ENCODE assay signal across 9 cellular contexts in genomic region chr11:65653229-65654225, GRCh38. TPM values are rescaled to one million over a fixed set of nuclear protein-coding genes. Genes with fewer than 3 reads are reported as not detected.
A peak's percentile ranks its signal among the peaks of the same experiment; 100 is the strongest.
DNase-seq lines count a peak whose midpoint lies in the region; ATAC-seq and TF ChIP-seq lines count a peak whose summit lies in the region.
"Had no signal": no experiment of that assay in that cellular context is flagged by ENCODE, and none has a peak within 500 bp of the region (broad histone marks: within the 10 kb centered on the region; RNA-seq: fewer than 3 reads in every experiment).

No MANE protein-coding gene starts in this region.

- peaks cover 22% of the 10 kb centered on the region for H3K4me1 ChIP-seq in adipocyte (ENCODE audit: control insufficient read depth, insufficient read depth, low read length)

- H3K9ac ChIP-seq in adipocyte (ENCODE audit: low read length): peak overlapping the region; percentile 83

- H3K4me3 ChIP-seq in adipocyte (ENCODE audit: low read length): peak overlapping the region; percentile 71

- no peaks in the 10 kb centered on the region for H3K27me3 ChIP-seq in adipocyte (replicated peaks; ENCODE audit: control insufficient read depth, insufficient read depth, low read length)

- no peaks in the 10 kb centered on the region for H3K9me3 ChIP-seq in adipocyte (ENCODE audit: control insufficient read depth, low read length)

- intact Hi-C loops in left colon (cut with DNase I, micrococcal nuclease): no loop called here

- peaks cover 45% of the 10 kb centered on the region for H3K36me3 ChIP-seq in adipocyte (ENCODE audit: control insufficient read depth, insufficient read depth, low read length, severe bottlenecking)

- ATAC-seq in HG03103 (IDR thresholded peaks at IDR 0.05; ENCODE audit: low read depth, unreplicated experiment): peak; percentile 6
- ATAC-seq in left colon: peak; percentile 47
- ATAC-seq in GM21786 (IDR thresholded peaks at IDR 0.05; ENCODE audit: unreplicated experiment): no peak

- no peak for DNase-seq in adipocyte (ENCODE audit: low read depth)
- DNase-seq in left colon: peak; percentile 64 to 75
- peak; percentile 43 for DNase-seq in superior temporal gyrus (ENCODE audit: extremely low spot score)
- DNase-seq in AML-193 (lab: John Stamatoyannopoulos, UW): no peak
- DNase-seq in NCI-H524 (lab: John Stamatoyannopoulos, UW): no peak

- H3K27ac ChIP-seq in C4-2B: peak overlapping the region; percentile 80

- no peak for TF ChIP-seq CTCF in C4-2B (conservative IDR thresholded peaks at IDR 0.05)

RNA-seq across cellular contexts. Expression of gene RELA, which starts 9.2 kb away (rescaled TPM):
- total RNA-seq in left colon: 10 to 100 TPM; 57.6 to 62.9 TPM

RNA-seq across cellular contexts. Expression of gene SIPA1, which starts 15.6 kb away (rescaled TPM):
- 10 to 100 TPM; 25.5 to 34.3 TPM for total RNA-seq in left colon

RNA-seq across cellular contexts. Expression of gene PCNX3, which starts 38.0 kb away (rescaled TPM):
- 10 to 100 TPM; 47.8 to 56.0 TPM for total RNA-seq in left colon

RNA-seq across cellular contexts. Expression of gene MAP3K11, which starts 39.5 kb away (rescaled TPM):
- 100 to 1,000 TPM in 1 of 2 donors, 10 to 100 TPM in 1; 94.7 to 101 TPM for total RNA-seq in left colon

RNA-seq across cellular contexts. Expression of gene KCNK7, which starts 57.9 kb away (rescaled TPM):
- total RNA-seq in left colon: 1 to 10 TPM in 1 of 2 donors, under 1 TPM in 1; 0.40 to 1.3 TPM
- total RNA-seq: HT1080 had no signal

Comparison
In these comparisons a context has a peak if more than half of its experiments do, and no peak if none do; other contexts are left out.
1. DNase-seq: peak in left colon (2 of 2) and superior temporal gyrus (single experiment); none in adipocyte (single experiment), AML-193 (0 of 2) and NCI-H524 (0 of 2).